29 cellular contexts compared by ENCODE assay signal in genomic region chr14:99344051-99344450, GRCh38.
"Had no signal": no experiment of that assay in that cellular context is flagged by ENCODE, and none has a peak within 500 bp of the region (broad histone marks: within the 10 kb centered on the region; RNA-seq: fewer than 3 reads in every experiment).

No MANE protein-coding gene starts in this region.

- H3K9me3 Mint-ChIP-seq: activated CD4-positive, alpha-beta memory T cell treated with anti-CD3 and anti-CD28 coated beads for 36 hours; activated naive CD4-positive, alpha-beta T cell treated with anti-CD3 and anti-CD28 coated beads, Interleukin-2, amount 10 ng/mL, durations not matched to agents 7 days and 5 days; activated T-helper 1 cell treated with anti-CD3 and anti-CD28 coated beads, Interleukin-12 subunit alpha, Interleukin-12 subunit beta, Interleukin-2, Interleukin-4 antibody, amounts not matched to agents 30 ng/mL and 10 ng/mL and 1 ng/mL, durations not matched to agents 14 hours and 24 hours and 36 hours; T-helper 2 cell treated with Interferon-gamma antibody and Interleukin-4, amounts not matched to agents 5 μg/mL and 100 μg/mL, for 36 hours had no signal

- H3K36me3 Mint-ChIP-seq: activated CD4-positive, alpha-beta memory T cell treated with anti-CD3 and anti-CD28 coated beads for 36 hours; activated CD8-positive, alpha-beta memory T cell treated with anti-CD3 and anti-CD28 coated beads, Interleukin-2, amount 10 ng/mL, durations not matched to agents 7 days and 5 days; activated naive CD4-positive, alpha-beta T cell treated with anti-CD3 and anti-CD28 coated beads, Interleukin-2, amount 10 ng/mL, durations not matched to agents 7 days and 5 days; activated naive CD8-positive, alpha-beta T cell had no signal

- DNase-seq: activated B cell treated with CpG ODN at 0.5 μM for 24 hours; activated CD4-positive, alpha-beta memory T cell treated with anti-CD3 and anti-CD28 coated beads for 36 hours; activated CD4-positive, alpha-beta T cell treated with anti-CD3 and anti-CD28 coated beads for 48 hours; activated CD8-positive, alpha-beta memory T cell treated with anti-CD3 and anti-CD28 coated beads, Interleukin-2, amount 10 ng/mL, durations not matched to agents 7 days and 5 days; activated CD8-positive, alpha-beta memory T cell treated with anti-CD3 and anti-CD28 coated beads, Interleukin-2, amount 50 U/mL, for 4 hours; activated CD8-positive, alpha-beta T cell treated with anti-CD3 and anti-CD28 coated beads, Interleukin-2, amount 10 ng/mL, durations not matched to agents 7 days and 5 days; activated effector memory CD4-positive, alpha-beta T cell treated with anti-CD3 and anti-CD28 coated beads, Interleukin-2, amount 50 U/mL, for 16 hours; activated naive CD4-positive, alpha-beta T cell treated with anti-CD3 and anti-CD28 coated beads, Interleukin-2, amount 10 ng/mL, durations not matched to agents 7 days and 5 days; activated T-cell treated with anti-CD3 and anti-CD28 coated beads, Interleukin-2, amount 50 U/mL, for 1 hour; activated T-cell treated with anti-CD3 and anti-CD28 coated beads, Interleukin-2, amount 50 U/mL, for 48 hours; amniotic stem cell; anterior cingulate cortex; body of pancreas; caudate nucleus; colonic mucosa; effector CD8-positive, alpha-beta T cell; esophagus squamous epithelium; foreskin melanocyte; T-helper 1 cell; T-helper 17 cell; T1000; WERI-Rb-1 had no signal

- H3K9me3 ChIP-seq: body of pancreas, colonic mucosa, esophagus squamous epithelium had no signal

- H3K27me3 ChIP-seq: body of pancreas, colonic mucosa had no signal

- H3K4me3 ChIP-seq: body of pancreas, colonic mucosa, esophagus squamous epithelium, gastroesophageal sphincter had no signal

- H3K4me3 Mint-ChIP-seq: activated B cell treated with CpG ODN at 0.5 μM for 24 hours; activated CD4-positive, alpha-beta memory T cell treated with anti-CD3 and anti-CD28 coated beads for 36 hours; activated CD8-positive, alpha-beta memory T cell treated with anti-CD3 and anti-CD28 coated beads, Interleukin-2, amount 10 ng/mL, durations not matched to agents 7 days and 5 days; activated CD8-positive, alpha-beta T cell treated with anti-CD3 and anti-CD28 coated beads, Interleukin-2, amount 10 ng/mL, durations not matched to agents 7 days and 5 days; activated naive CD4-positive, alpha-beta T cell treated with anti-CD3 and anti-CD28 coated beads, Interleukin-2, amount 10 ng/mL, durations not matched to agents 7 days and 5 days; activated naive CD8-positive, alpha-beta T cell; activated T-helper 1 cell treated with anti-CD3 and anti-CD28 coated beads, Interleukin-12 subunit alpha, Interleukin-12 subunit beta, Interleukin-2, Interleukin-4 antibody, amounts not matched to agents 30 ng/mL and 10 ng/mL and 1 ng/mL, durations not matched to agents 14 hours and 24 hours and 36 hours; T-helper 17 cell; T-helper 2 cell treated with Interferon-gamma antibody and Interleukin-4, amounts not matched to agents 5 μg/mL and 100 μg/mL, for 36 hours had no signal

- ATAC-seq: activated CD4-positive, CD25-positive, alpha-beta regulatory T cell treated with anti-CD3 and anti-CD28 coated beads, Interleukin-2, amount 50 U/mL, for 24 hours; activated CD8-positive, alpha-beta memory T cell treated with anti-CD3 and anti-CD28 coated beads, Interleukin-2, amount 10 ng/mL, durations not matched to agents 7 days and 5 days; activated CD8-positive, alpha-beta T cell treated with anti-CD3 and anti-CD28 coated beads, Interleukin-2, amount 10 ng/mL, durations not matched to agents 7 days and 5 days; body of pancreas; gastroesophageal sphincter; T-helper 17 cell had no signal

- H3K4me1 ChIP-seq: colonic mucosa, esophagus squamous epithelium, gastroesophageal sphincter had no signal

- H3K36me3 ChIP-seq: colonic mucosa, esophagus squamous epithelium, gastroesophageal sphincter, WERI-Rb-1 had no signal

- H3K27ac ChIP-seq: body of pancreas, colonic mucosa, epithelial cell of prostate, esophagus squamous epithelium, gastroesophageal sphincter, WERI-Rb-1 had no signal

- H3K4me1 Mint-ChIP-seq: activated B cell treated with CpG ODN at 0.5 μM for 24 hours; activated naive CD4-positive, alpha-beta T cell treated with anti-CD3 and anti-CD28 coated beads, Interleukin-2, amount 10 ng/mL, durations not matched to agents 7 days and 5 days had no signal

- H3K27ac Mint-ChIP-seq: activated B cell treated with CpG ODN at 0.5 μM for 24 hours; activated CD4-positive, alpha-beta memory T cell treated with anti-CD3 and anti-CD28 coated beads for 36 hours; activated CD8-positive, alpha-beta memory T cell treated with anti-CD3 and anti-CD28 coated beads, Interleukin-2, amount 10 ng/mL, durations not matched to agents 7 days and 5 days; activated CD8-positive, alpha-beta T cell treated with anti-CD3 and anti-CD28 coated beads, Interleukin-2, amount 10 ng/mL, durations not matched to agents 7 days and 5 days; activated naive CD4-positive, alpha-beta T cell treated with anti-CD3 and anti-CD28 coated beads, Interleukin-2, amount 10 ng/mL, durations not matched to agents 7 days and 5 days; activated naive CD8-positive, alpha-beta T cell; activated T-helper 1 cell treated with anti-CD3 and anti-CD28 coated beads, Interleukin-12 subunit alpha, Interleukin-12 subunit beta, Interleukin-2, Interleukin-4 antibody, amounts not matched to agents 30 ng/mL and 10 ng/mL and 1 ng/mL, durations not matched to agents 14 hours and 24 hours and 36 hours; activated T-helper 2 cell treated with anti-CD3 and anti-CD28 coated beads, Interferon-gamma antibody, Interleukin-2, Interleukin-4, amounts not matched to agents 10 μg/mL and 5 μg/mL and 100 μg/mL, durations not matched to agents 14 hours and 24 hours and 36 hours; T-helper 17 cell; T-helper 2 cell treated with Interferon-gamma antibody and Interleukin-4, amounts not matched to agents 5 μg/mL and 100 μg/mL, for 36 hours had no signal
